In genomic region chr20:53263554-53264438, GRCh38 we compare ENCODE assay signal across 17 cellular contexts.
A peak's percentile ranks its signal among the peaks of the same experiment; 100 is the strongest.
DNase-seq lines count a peak whose midpoint lies in the region; ATAC-seq, FAIRE-seq and TF ChIP-seq lines count a peak whose summit lies in the region.
"Had no signal": no experiment of that assay in that cellular context is flagged by ENCODE, and none has a peak within 500 bp of the region (broad histone marks: within the 10 kb centered on the region; RNA-seq: fewer than 3 reads in every experiment).

No MANE protein-coding gene starts in this region.

- H3K9ac ChIP-seq in K562 (ENCODE audit: insufficient read depth in 1 of 2, low read depth in 2 of 2, low read length in 2 of 2) = no peak overlapping the region

- H3K4me3 ChIP-seq in K562 = no peak overlapping the region

- no peaks in the 10 kb centered on the region for H3K79me2 ChIP-seq in K562 (ENCODE audit: control insufficient read depth, insufficient read depth, low read length)

- no peaks in the 10 kb centered on the region for H3K4me1 ChIP-seq in K562 (replicated peaks in 1 of 2; ENCODE audit: control insufficient read depth in 2 of 2, insufficient read depth in 2 of 2, low read length in 2 of 2)

- no peak for TF ChIP-seq RAD21 in K562 (CRISPR knock-in tag; conservative IDR thresholded peaks at IDR 0.05 in 1 of 2, IDR thresholded peaks at IDR 0.05 in 1 of 2)

- no peak for DNase-seq in HTR-8/SVneo (ENCODE audit: insufficient read length, low spot score)
- no peak for DNase-seq in K562 (ENCODE audit: extremely low read depth in 1 of 4, low spot score in 3 of 4)
- DNase-seq in iPS-NIHi7 (ENCODE audit: extremely low spot score) = no peak
- no peak for DNase-seq in activated CD4-positive, CD25-positive, alpha-beta regulatory T cell treated with anti-CD3 and anti-CD28 coated beads, Interleukin-2, amount 50 U/mL, for 72 hours
- DNase-seq: C1 segment of cervical spinal cord; Calu3; CD4-positive, alpha-beta memory T cell; COR-L47; DMS53; DMS79 treated with DMSO at 0.1 percent for 48 hours; GF-D8; GOT3; H7; HCEC 1CT had no signal

- H2AFZ ChIP-seq in K562 (ENCODE audit: low read depth, low read length) = no peak overlapping the region

- no peak for TF ChIP-seq CTCF in K562 (IDR thresholded peaks at IDR 0.05 in 2 of 3, conservative IDR thresholded peaks at IDR 0.05 in 1 of 3; ENCODE audit: insufficient read depth in 2 of 3, low read depth in 1 of 3, low read length in 3 of 3)

- peaks cover 24 to 38% of the 10 kb centered on the region in 2 experiments for H3K27me3 ChIP-seq in K562 (ENCODE audit: control insufficient read depth in 2 of 2, insufficient read depth in 2 of 2, low read length in 2 of 2)

- FAIRE-seq in HTR-8/SVneo (lab: Jason Lieb, UNC) = peak; percentile 48
- FAIRE-seq in K562 (lab: Jason Lieb, UNC) = no peak
- FAIRE-seq: GM12892 had no signal

- in situ Hi-C loops in K562 (cut with MboI) = no loop called here

- CTCF ChIA-PET in K562 (lab: Yijun Ruan, JAX; ENCODE audit: low intra/inter-chr PET ratio) = no interaction called here

- no peak overlapping the region for H3K27ac ChIP-seq in K562 (ENCODE audit: extremely low read depth, low read depth, low read length)

- TF ChIP-seq EP300 in K562 (IDR thresholded peaks at IDR 0.05; ENCODE audit: low read length) = no peak

- H4K20me1 ChIP-seq in K562 (replicated peaks; ENCODE audit: control insufficient read depth, insufficient read depth, low read length) = no peaks in the 10 kb centered on the region

- WGBS in K562 (ENCODE audit: insufficient coverage, low coverage, missing lambda C conversion rate) = under 1% methylated on average over 8 of the region's 8 CpGs

- no peak for ATAC-seq in K562
- peak; percentile 20 for ATAC-seq in esophagus mucosa
- ATAC-seq in HG03442 (IDR thresholded peaks at IDR 0.05; ENCODE audit: unreplicated experiment) = no peak

- H3K9me3 ChIP-seq in K562 (replicated peaks; ENCODE audit: control insufficient read depth, insufficient read depth, low read depth, low read length) = no peaks in the 10 kb centered on the region

- POLR2A ChIA-PET in K562 (lab: Yijun Ruan, JAX) = no interaction called here

- intact Hi-C loops in K562 (cut with micrococcal nuclease) = no loop called here

- no TSS peak for BruUV-seq in K562 (replicated peaks; lab: Mats Ljungman, UMichigan)

- no peak for TF ChIP-seq POLR2A in K562 (conservative IDR thresholded peaks at IDR 0.05)

- H3K9me1 ChIP-seq in K562 (ENCODE audit: control insufficient read depth, insufficient read depth, low read length) = no peaks in the 10 kb centered on the region

- H3K36me3 ChIP-seq in K562 (ENCODE audit: control insufficient read depth, insufficient read depth, low read length) = no peaks in the 10 kb centered on the region

- H3K4me2 ChIP-seq in K562 (ENCODE audit: insufficient read depth, low read length) = no peak overlapping the region

TF ChIP-seq in K562, 482 proteins besides CTCF, POLR2A, EP300 and RAD21:
- no peak for TF ChIP-seq ZNF561 (CRISPR knock-in tag; conservative IDR thresholded peaks at IDR 0.05)
- TF ChIP-seq BCOR (IDR thresholded peaks at IDR 0.05) = peak; percentile 43; the same call in 1 of the 2 replicates
- TF ChIP-seq TFAM (CRISPR knock-in tag; conservative IDR thresholded peaks at IDR 0.05) = no peak
- TF ChIP-seq RBM25 (IDR thresholded peaks at IDR 0.05; ENCODE audit: low read depth, low read length, severe bottlenecking) = peak; percentile 92
- no peak for TF ChIP-seq MYC (IDR thresholded peaks at IDR 0.05; ENCODE audit: low read depth, low read length)
- TF ChIP-seq MYC (CRISPR knock-in tag; IDR thresholded peaks at IDR 0.05; ENCODE audit: borderline replicate concordance, low read depth) = no peak
- no peak for TF ChIP-seq MCM3 (IDR thresholded peaks at IDR 0.05)
- TF ChIP-seq, protein P1, sequence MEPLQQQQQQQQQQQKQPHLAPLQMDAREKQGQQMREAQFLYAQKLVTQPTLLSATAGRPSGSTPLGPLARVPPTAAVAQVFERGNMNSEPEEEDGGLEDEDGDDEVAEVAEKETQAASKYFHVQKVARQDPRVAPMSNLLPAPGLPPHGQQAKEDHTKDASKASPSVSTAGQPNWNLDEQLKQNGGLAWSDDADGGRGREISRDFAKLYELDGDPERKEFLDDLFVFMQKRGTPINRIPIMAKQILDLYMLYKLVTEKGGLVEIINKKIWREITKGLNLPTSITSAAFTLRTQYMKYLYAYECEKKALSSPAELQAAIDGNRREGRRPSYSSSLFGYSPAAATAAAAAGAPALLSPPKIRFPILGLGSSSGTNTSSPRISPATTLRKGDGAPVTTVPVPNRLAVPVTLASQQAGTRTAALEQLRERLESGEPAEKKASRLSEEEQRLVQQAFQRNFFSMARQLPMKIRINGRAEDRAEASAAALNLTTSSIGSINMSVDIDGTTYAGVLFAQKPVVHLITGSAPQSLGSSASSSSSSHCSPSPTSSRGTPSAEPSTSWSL (CRISPR knock-in tag; IDR thresholded peaks at IDR 0.05; ENCODE audit: borderline replicate concordance) = no peak
- TF ChIP-seq POLR2G (IDR thresholded peaks at IDR 0.05; ENCODE audit: low read depth, low read length) = no peak
- TF ChIP-seq ADNP (tag; IDR thresholded peaks at IDR 0.05) = peak; percentile 64
- TF ChIP-seq RREB1 (CRISPR knock-in tag; IDR thresholded peaks at IDR 0.05) = no peak
